8 cellular contexts compared by ENCODE assay signal in genomic region chr3:44648564-44649229, GRCh38. TPM values are rescaled to one million over a fixed set of nuclear protein-coding genes. Genes with fewer than 3 reads are reported as not detected.
A peak's percentile ranks its signal among the peaks of the same experiment; 100 is the strongest.
DNase-seq lines count a peak whose midpoint lies in the region; ATAC-seq, FAIRE-seq and TF ChIP-seq lines count a peak whose summit lies in the region.

ZNF35 (plus strand) TSS chr3:44648732; CDS start chr3:44651068, 2,336 bp downstream.

- H3K36me3 Mint-ChIP-seq in T-helper 2 cell treated with Interferon-gamma antibody and Interleukin-4, amounts not matched to agents 5 μg/mL and 100 μg/mL, for 36 hours (ENCODE audit: low read depth) = peaks cover 47% of the 10 kb centered on the region

- H3K27me3 Mint-ChIP-seq in T-helper 2 cell treated with Interferon-gamma antibody and Interleukin-4, amounts not matched to agents 5 μg/mL and 100 μg/mL, for 36 hours (ENCODE audit: low read depth) = no peaks in the 10 kb centered on the region

- TF ChIP-seq POLR2A in GM12892 (IDR thresholded peaks at IDR 0.05; ENCODE audit: low read depth, low read length) = peak; percentile 90

- peak; percentile 96 for ATAC-seq in HG02642 (IDR thresholded peaks at IDR 0.05; ENCODE audit: poor library complexity, unreplicated experiment)

- H3K4me3 ChIP-seq in coronary artery = peak within 1 kb of the TSS; percentile 79

- H3K4me3 Mint-ChIP-seq in T-helper 2 cell treated with Interferon-gamma antibody and Interleukin-4, amounts not matched to agents 5 μg/mL and 100 μg/mL, for 36 hours = peak within 1 kb of the TSS; percentile 79

- peak within 1 kb of the TSS in 1 of 2 donors; percentile 65 for H3K27ac ChIP-seq in coronary artery

- peaks cover 6% of the 10 kb centered on the region for H3K4me1 Mint-ChIP-seq in T-helper 2 cell treated with Interferon-gamma antibody and Interleukin-4, amounts not matched to agents 5 μg/mL and 100 μg/mL, for 36 hours (ENCODE audit: low read depth)

- peaks cover 58% of the 10 kb centered on the region for H3K9me3 Mint-ChIP-seq in T-helper 2 cell treated with Interferon-gamma antibody and Interleukin-4, amounts not matched to agents 5 μg/mL and 100 μg/mL, for 36 hours

- peak; percentile 87 for DNase-seq in A172 (ENCODE audit: low spot score)
- peak; percentile 68 for DNase-seq in GM12892 (ENCODE audit: insufficient read length)
- DNase-seq in NCI-H1417 treated with DMSO at 0.1 percent for 48 hours (lab: John Stamatoyannopoulos, UW) = peak; percentile 8
- peak; percentile 26 for DNase-seq in T-helper 2 cell treated with Interferon-gamma antibody and Interleukin-4, amounts not matched to agents 5 μg/mL and 100 μg/mL, for 36 hours (ENCODE audit: low spot score)
- peak; percentile 84 for DNase-seq in coronary artery (ENCODE audit: low spot score)
- DNase-seq in kidney glomerular epithelial cell (lab: John Stamatoyannopoulos, UW) = peak; percentile 80
- peak; percentile 5 to 42 for DNase-seq in stimulated activated CD4-positive, alpha-beta T cell treated with anti-CD3 and anti-CD28 coated beads, Interleukin-12 subunit alpha, Interleukin-12 subunit beta, amount 100 ng/mL, for 24 hours (ENCODE audit: low read depth in 2 of 2)

- no peak for TF ChIP-seq CTCF in coronary artery (IDR thresholded peaks at IDR 0.05)

- peak; percentile 95 for FAIRE-seq in GM12892 (lab: Jason Lieb, UNC)

- H3K27ac Mint-ChIP-seq in T-helper 2 cell treated with Interferon-gamma antibody and Interleukin-4, amounts not matched to agents 5 μg/mL and 100 μg/mL, for 36 hours = no peak within 1 kb of the TSS

RNA-seq across cellular contexts. Expression of gene ZNF35, which starts in this region (rescaled TPM):
- 15.3 and 16.5 TPM in 2 replicates for total RNA-seq in A172 (2014; rRNA removed; shearing (Covaris generic))
- 6.3 TPM for polyA plus RNA-seq in GM12892 (2012; ENCODE audit: missing spikeins)

Comparison
In these comparisons a context has a peak if more than half of its experiments do, and no peak if none do; other contexts are left out.
1. DNase-seq: peak in every context shown above with its lines; median percentile 87 in A172; 84 in coronary artery; 80 in kidney glomerular epithelial cell; 68 in GM12892; 26 in T-helper 2 cell treated with Interferon-gamma antibody and Interleukin-4, amounts not matched to agents 5 μg/mL and 100 μg/mL, for 36 hours; 24 in stimulated activated CD4-positive, alpha-beta T cell treated with anti-CD3 and anti-CD28 coated beads, Interleukin-12 subunit alpha, Interleukin-12 subunit beta, amount 100 ng/mL, for 24 hours; 8 in NCI-H1417 treated with DMSO at 0.1 percent for 48 hours.